11 cellular contexts compared by ENCODE assay signal in genomic region chr14:79842270-79842669, GRCh38.
DNase-seq lines count a peak whose midpoint lies in the region; ATAC-seq and TF ChIP-seq lines count a peak whose summit lies in the region.
"Had no signal": no experiment of that assay in that cellular context is flagged by ENCODE, and none has a peak within 500 bp of the region (broad histone marks: within the 10 kb centered on the region; RNA-seq: fewer than 3 reads in every experiment).

No MANE protein-coding gene starts in this region.

- no peak overlapping the region for H3K4me2 ChIP-seq in hepatocyte

- no peaks in the 10 kb centered on the region for H3K4me1 ChIP-seq in hepatocyte (ENCODE audit: insufficient read depth)
- no peaks in the 10 kb centered on the region for H3K4me1 ChIP-seq in upper lobe of left lung
- H3K4me1 ChIP-seq in endodermal cell (ENCODE audit: control insufficient read depth, insufficient read depth, low read length) = no peaks in the 10 kb centered on the region

- H3K27me3 ChIP-seq in brain microvascular endothelial cell (replicated peaks) (no peaks in the 10 kb centered on the region), hepatocyte (no peaks in the 10 kb centered on the region), upper lobe of left lung (no peaks in the 10 kb centered on the region), H7 (ENCODE audit: control insufficient read depth, insufficient read depth, low read length) (no peaks in the 10 kb centered on the region), endodermal cell (ENCODE audit: control insufficient read depth, insufficient read depth, low read length, poor library complexity, severe bottlenecking) (no peaks in the 10 kb centered on the region)

- DNase-seq in HK-2 (ENCODE audit: unreplicated experiment) = peak; percentile 15
- DNase-seq in brain microvascular endothelial cell = peak; percentile 89
- DNase-seq in hepatocyte (ENCODE audit: low spot score) = peak; percentile 58
- DNase-seq in upper lobe of left lung = peak in 1 of 2 donors; percentile 20
- no peak for DNase-seq in H7
- DNase-seq in endodermal cell = no peak
- no peak for DNase-seq in RWPE1 (ENCODE audit: low spot score)
- no peak for DNase-seq in iPS-NIHi11 (ENCODE audit: low spot score)
- DNase-seq: amniotic stem cell; stimulated activated naive CD8-positive, alpha-beta T cell treated with anti-CD3 and anti-CD28 coated beads, Interleukin-15, amount 100 ng/mL, for 72 hours; T-cell had no signal

- 61% methylated on average over 3 of the region's 3 CpGs for WGBS in hepatocyte (ENCODE audit: low lambda C conversion rate, missing lambda C conversion rate)
- 59 to 65% methylated on average over 3 of the region's 3 CpGs for WGBS in upper lobe of left lung, 2 donors
- 88 to 100% methylated on average over 1 to 3 of the region's 3 CpGs for WGBS in endodermal cell (ENCODE audit: insufficient coverage in 1 of 2, insufficient read length in 1 of 2), 2 experiments

- TF ChIP-seq POLR2A in upper lobe of left lung (IDR thresholded peaks at IDR 0.05) = no peak

- no peak overlapping the region for H2AFZ ChIP-seq in hepatocyte

- H3K36me3 Mint-ChIP-seq in endodermal cell (ENCODE audit: low read depth) = no peaks in the 10 kb centered on the region
- H3K36me3 Mint-ChIP-seq: T-cell had no signal

- no peaks in the 10 kb centered on the region for H4K20me1 ChIP-seq in hepatocyte (ENCODE audit: insufficient read depth, poor library complexity, severe bottlenecking)

- H3K36me3 ChIP-seq in brain microvascular endothelial cell (replicated peaks) = no peaks in the 10 kb centered on the region
- no peaks in the 10 kb centered on the region for H3K36me3 ChIP-seq in hepatocyte (replicated peaks; ENCODE audit: insufficient read depth, low read depth)
- no peaks in the 10 kb centered on the region for H3K36me3 ChIP-seq in upper lobe of left lung
- H3K36me3 ChIP-seq in H7 (replicated peaks; ENCODE audit: control insufficient read depth, insufficient read depth, low read length) = no peaks in the 10 kb centered on the region
- H3K36me3 ChIP-seq in endodermal cell (ENCODE audit: control insufficient read depth, insufficient read depth, low read length) = no peaks in the 10 kb centered on the region

- no peaks in the 10 kb centered on the region for H3K9me2 ChIP-seq in hepatocyte (replicated peaks; ENCODE audit: insufficient read depth)

- H3K27ac Mint-ChIP-seq in endodermal cell = no peak overlapping the region
- H3K27ac Mint-ChIP-seq: stimulated activated naive CD8-positive, alpha-beta T cell treated with anti-CD3 and anti-CD28 coated beads, Interleukin-15, amount 100 ng/mL, for 72 hours; T-cell had no signal

- no peaks in the 10 kb centered on the region for H3K9me3 Mint-ChIP-seq in endodermal cell
- H3K9me3 Mint-ChIP-seq: stimulated activated naive CD8-positive, alpha-beta T cell treated with anti-CD3 and anti-CD28 coated beads, Interleukin-15, amount 100 ng/mL, for 72 hours had no signal

- no peaks in the 10 kb centered on the region for H3K79me2 ChIP-seq in hepatocyte

- peak; percentile 57 to 93 for ATAC-seq in upper lobe of left lung (ENCODE audit: low FRiP score in 2 of 2)
- ATAC-seq: stimulated activated naive CD8-positive, alpha-beta T cell treated with anti-CD3 and anti-CD28 coated beads, Interleukin-15, amount 100 ng/mL, for 72 hours; T-cell had no signal

- TF ChIP-seq EP300 in upper lobe of left lung (IDR thresholded peaks at IDR 0.05) = no peak

- POLR2A ChIA-PET in RWPE1 (lab: Yijun Ruan, JAX; ENCODE audit: low non-redundant PET) = no interaction called here

- no peak overlapping the region for H3K4me3 ChIP-seq in brain microvascular endothelial cell (ENCODE audit: low read depth, low read length)
- H3K4me3 ChIP-seq in hepatocyte = no peak overlapping the region
- H3K4me3 ChIP-seq in upper lobe of left lung = no peak overlapping the region
- H3K4me3 ChIP-seq in H7 (ENCODE audit: insufficient read depth, low read depth, low read length) = no peak overlapping the region
- H3K4me3 ChIP-seq in endodermal cell (ENCODE audit: low read length) = no peak overlapping the region

- CTCF ChIA-PET in RWPE1 (lab: Yijun Ruan, JAX) = no interaction called here

- TF ChIP-seq CTCF in brain microvascular endothelial cell (IDR thresholded peaks at IDR 0.05; ENCODE audit: low read depth, low read length, missing control alignments) (no peak), hepatocyte (IDR thresholded peaks at IDR 0.05; ENCODE audit: poor library complexity) (no peak), upper lobe of left lung (IDR thresholded peaks at IDR 0.05) (no peak), endodermal cell (conservative IDR thresholded peaks at IDR 0.05) (no peak), RWPE1 (conservative IDR thresholded peaks at IDR 0.05; ENCODE audit: low read depth) (no peak)

- in situ Hi-C loops in brain microvascular endothelial cell (cut with HindIII; ENCODE audit: low pct_ligation_motif_present, low sequenced_read_pairs) = no loop called here

- no peak overlapping the region for H3K4me3 Mint-ChIP-seq in endodermal cell
- H3K4me3 Mint-ChIP-seq: stimulated activated naive CD8-positive, alpha-beta T cell treated with anti-CD3 and anti-CD28 coated beads, Interleukin-15, amount 100 ng/mL, for 72 hours; T-cell had no signal

- H3K4me1 Mint-ChIP-seq in endodermal cell = peaks cover 2% of the 10 kb centered on the region
- H3K4me1 Mint-ChIP-seq: stimulated activated naive CD8-positive, alpha-beta T cell treated with anti-CD3 and anti-CD28 coated beads, Interleukin-15, amount 100 ng/mL, for 72 hours; T-cell had no signal

- H3K27ac ChIP-seq in brain microvascular endothelial cell = no peak overlapping the region
- no peak overlapping the region for H3K27ac ChIP-seq in hepatocyte
- H3K27ac ChIP-seq in upper lobe of left lung = no peak overlapping the region
- no peak overlapping the region for H3K27ac ChIP-seq in endodermal cell (ENCODE audit: low read depth, low read length)
- H3K27ac ChIP-seq in RWPE1 = no peak overlapping the region

- H3K9me3 ChIP-seq in hepatocyte (ENCODE audit: low read depth) (no peaks in the 10 kb centered on the region), upper lobe of left lung (no peaks in the 10 kb centered on the region), endodermal cell (ENCODE audit: control insufficient read depth, low read length) (no peaks in the 10 kb centered on the region)

- no peak overlapping the region for H3K9ac ChIP-seq in endodermal cell (ENCODE audit: extremely low read depth, low read length, poor library complexity, severe bottlenecking)

- H3K27me3 Mint-ChIP-seq in endodermal cell (ENCODE audit: insufficient read depth) = no peaks in the 10 kb centered on the region
- H3K27me3 Mint-ChIP-seq: stimulated activated naive CD8-positive, alpha-beta T cell treated with anti-CD3 and anti-CD28 coated beads, Interleukin-15, amount 100 ng/mL, for 72 hours; T-cell had no signal

Comparison
In these comparisons a context has a peak if more than half of its experiments do, and no peak if none do; other contexts are left out.
1. DNase-seq: peak in HK-2 (single experiment), brain microvascular endothelial cell (single experiment) and hepatocyte (single experiment); none in H7 (single experiment), endodermal cell (single experiment), RWPE1 (single experiment) and iPS-NIHi11 (single experiment).